Comparison of ENCODE assay signal across 8 cellular contexts in the genomic region with DNA sequence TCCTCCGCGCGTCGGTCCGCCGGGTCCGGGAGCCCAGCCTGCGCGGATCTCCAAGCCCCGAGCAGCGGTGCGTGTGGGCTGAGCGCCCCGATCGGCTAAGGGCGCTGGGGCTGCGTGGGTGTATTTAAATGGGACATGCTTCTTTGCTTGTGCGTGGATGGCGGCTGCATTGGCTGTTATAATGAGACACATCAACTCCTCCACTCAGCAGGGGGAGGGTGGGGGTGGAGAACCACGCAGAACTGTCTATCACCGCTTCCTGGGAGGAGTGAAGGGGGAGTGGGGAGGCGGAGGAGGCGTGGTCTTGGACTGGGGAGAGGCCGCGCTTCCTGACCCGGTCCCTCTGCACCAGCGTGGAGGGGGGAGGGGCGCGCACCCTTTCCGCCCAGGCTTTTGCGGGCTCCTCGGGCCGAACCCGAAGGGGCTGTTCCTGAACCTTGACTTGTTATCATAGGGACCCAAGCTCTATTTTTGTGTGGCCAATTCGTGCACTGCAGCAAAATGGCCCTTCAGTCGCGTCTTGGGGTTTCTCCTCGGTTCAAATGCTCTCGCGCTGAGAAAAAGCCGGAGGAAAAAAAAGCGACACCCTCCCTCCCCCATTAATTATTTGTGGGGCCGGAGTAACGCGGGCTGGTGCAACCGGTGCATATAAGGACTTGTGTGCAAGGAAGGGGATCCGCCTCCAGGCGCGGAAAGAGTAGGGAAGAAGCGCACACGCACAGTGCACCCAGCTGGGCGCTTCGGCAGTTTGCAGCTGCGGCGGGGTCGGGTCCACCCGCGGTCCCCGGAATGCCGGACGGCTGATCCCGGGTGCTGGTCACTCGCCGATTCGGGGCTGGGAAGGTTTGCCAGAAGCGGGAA. TPM values are rescaled to one million over a fixed set of nuclear protein-coding genes. Genes with fewer than 3 reads are reported as not detected.
A peak's percentile ranks its signal among the peaks of the same experiment; 100 is the strongest.
DNase-seq lines count a peak whose midpoint lies in the region; TF ChIP-seq lines count a peak whose summit lies in the region.

A gene (minus strand): TSS at position 180 of the 861 bp plus-strand sequence. CDS start 342 bp downstream, outside the sequence.

- no peaks in the 10 kb centered on the region for H3K36me3 Mint-ChIP-seq in type B pancreatic cell

- H3K4me3 Mint-ChIP-seq in type B pancreatic cell = peak within 1 kb of the TSS; percentile 93

- H3K9me3 Mint-ChIP-seq in type B pancreatic cell = no peaks in the 10 kb centered on the region

- peaks cover 34% of the 10 kb centered on the region for H3K4me1 Mint-ChIP-seq in type B pancreatic cell (ENCODE audit: unreplicated experiment)

- peak within 1 kb of the TSS; percentile 44 for H3K27ac Mint-ChIP-seq in type B pancreatic cell

- H3K4me1 ChIP-seq in cardiac muscle cell (ENCODE audit: low read depth) = peaks cover 16% of the 10 kb centered on the region

- H3K36me3 ChIP-seq in cardiac muscle cell = no peaks in the 10 kb centered on the region

- peak; percentile 42 for DNase-seq in HFF-Myc (ENCODE audit: extremely low read depth, low read depth)
- peak; percentile 74 for DNase-seq in NCI-H1048 (lab: John Stamatoyannopoulos, UW)
- DNase-seq in SW 1271 (lab: John Stamatoyannopoulos, UW) = peak; percentile 58 to 86
- peak; percentile 93 for DNase-seq in activated naive CD8-positive, alpha-beta T cell treated with anti-CD3 and anti-CD28 coated beads, Interleukin-2, amount 50 U/mL, for 16 hours (ENCODE audit: low read depth, low spot score)
- peak; percentile 92 to 97 for DNase-seq in cardiac muscle cell (ENCODE audit: low read depth in 1 of 2, low spot score in 1 of 2)
- peak; percentile 97 for DNase-seq in pons (ENCODE audit: low spot score)
- DNase-seq in type B pancreatic cell (ENCODE audit: extremely low spot score, unreplicated experiment) = peak; percentile 83

- no peaks in the 10 kb centered on the region for H3K27me3 ChIP-seq in cardiac muscle cell

- peaks cover 67% of the 10 kb centered on the region for H3K27me3 Mint-ChIP-seq in type B pancreatic cell

- peak within 1 kb of the TSS; percentile 62 for H3K4me3 ChIP-seq in HFF-Myc (replicated peaks; ENCODE audit: low read depth, low read length)
- H3K4me3 ChIP-seq in cardiac muscle cell = peak within 1 kb of the TSS; percentile 95

- no peaks in the 10 kb centered on the region for H3K9me3 ChIP-seq in cardiac muscle cell (ENCODE audit: low read depth)

- TF ChIP-seq POLR2A in GM10847 (IDR thresholded peaks at IDR 0.05; ENCODE audit: extremely low read depth, insufficient read length) = peak; percentile 74

- peak within 1 kb of the TSS; percentile 86 for H3K27ac ChIP-seq in cardiac muscle cell

- no peak for TF ChIP-seq CTCF in HFF-Myc (IDR thresholded peaks at IDR 0.05; ENCODE audit: low read depth, low read length, missing control alignments)
- TF ChIP-seq CTCF in cardiac muscle cell (IDR thresholded peaks at IDR 0.05; ENCODE audit: low read depth, low read length) = peak; percentile 26
- peak; percentile 76 for TF ChIP-seq CTCF in type B pancreatic cell (conservative IDR thresholded peaks at IDR 0.05)

RNA-seq across cellular contexts. Expression of the gene that starts here (rescaled TPM):
- total RNA-seq in cardiac muscle cell = 26.4 and 55.1 TPM in 2 replicates
- polyA plus RNA-seq in cardiac muscle cell = 32.6 and 32.8 TPM in 2 replicates
- total RNA-seq in type B pancreatic cell (ENCODE audit: low replicate concordance) = 8.1 and 38.1 TPM in 2 replicates

Comparison
In these comparisons a context has a peak if more than half of its experiments do, and no peak if none do; other contexts are left out.
1. Peak in every context shown above with its lines: DNase-seq, H3K4me3 ChIP-seq and H3K27ac ChIP-seq.
2. DNase-seq: peak in every context shown above with its lines; median percentile 97 in pons; 94 in cardiac muscle cell; 93 in activated naive CD8-positive, alpha-beta T cell treated with anti-CD3 and anti-CD28 coated beads, Interleukin-2, amount 50 U/mL, for 16 hours; 83 in type B pancreatic cell; 74 in NCI-H1048; 72 in SW 1271; 42 in HFF-Myc.